ENCODE assay signal across 1 cellular context in genomic region chr19:23075031-23075733, GRCh38.
TF ChIP-seq lines count a peak whose summit lies in the region.

No MANE protein-coding gene starts in this region.

TF ChIP-seq in H1, 55 proteins besides CTCF, POLR2A, EP300 and RAD21 (continued from another document):
- TF ChIP-seq SP1 (IDR thresholded peaks at IDR 0.05; ENCODE audit: low read depth, low read length) (peak; percentile 69; the same call in 1 of the 2 replicates), EGR1 (IDR thresholded peaks at IDR 0.05; ENCODE audit: borderline replicate concordance, low read depth, low read length) (peak; percentile 52; the same call in 1 of the 2 replicates), FOSL1 (IDR thresholded peaks at IDR 0.05; ENCODE audit: insufficient read depth, low read depth, low read length) (no peak), ASH2L (IDR thresholded peaks at IDR 0.05; ENCODE audit: low read length) (peak; percentile 60), PHF8 (conservative IDR thresholded peaks at IDR 0.05; ENCODE audit: low read depth, low read length) (peak; percentile 98), CHD7 (IDR thresholded peaks at IDR 0.05; ENCODE audit: insufficient replicate concordance, low read length) (no peak), CEBPB (IDR thresholded peaks at IDR 0.05; ENCODE audit: low read depth, low read length) (no peak), TAF7 (optimal IDR thresholded peaks at IDR 0.05; ENCODE audit: borderline replicate concordance, low read depth, low read length) (peak; percentile 64), NRF1 (IDR thresholded peaks at IDR 0.05; ENCODE audit: low read depth, low read length) (no peak), HDAC2 (IDR thresholded peaks at IDR 0.05; ENCODE audit: borderline replicate concordance in 1 of 2, low read depth in 2 of 2, low read length in 2 of 2) (0 out of 4 replicates have a peak, but pooled peaks of 1 of the 2 experiments have one; percentile 43), BCL11A (IDR thresholded peaks at IDR 0.05; ENCODE audit: low read depth in 2 of 2, low read length in 2 of 2) (no peak), TBP (IDR thresholded peaks at IDR 0.05; ENCODE audit: low read depth, low read length) (peak; percentile 84), MAX (IDR thresholded peaks at IDR 0.05) (0 out of 2 replicates have a peak, but pooled peaks have one; percentile 11)
